Comparison of ENCODE assay signal across 1 cellular context in genomic region chr10:114766470-114766869, GRCh38.
TF ChIP-seq lines count a peak whose summit lies in the region.

No MANE protein-coding gene starts in this region.

TF ChIP-seq in WTC11, 78 proteins besides CTCF, POLR2A, EP300 and RAD21 (continued from another document):
- no peak for TF ChIP-seq USF2 (CRISPR knock-in tag; IDR thresholded peaks at IDR 0.05)
- TF ChIP-seq ZNF416 (CRISPR knock-in tag; IDR thresholded peaks at IDR 0.05), result no peak
- TF ChIP-seq ESRRA (CRISPR knock-in tag; IDR thresholded peaks at IDR 0.05; ENCODE audit: borderline replicate concordance), result no peak
- no peak for TF ChIP-seq FOXK1 (CRISPR knock-in tag; IDR thresholded peaks at IDR 0.05)
- no peak for TF ChIP-seq PRDM15 (CRISPR knock-in tag; IDR thresholded peaks at IDR 0.05)
- TF ChIP-seq KAT7 (CRISPR knock-in tag; IDR thresholded peaks at IDR 0.05; ENCODE audit: borderline replicate concordance), result no peak
- no peak for TF ChIP-seq SP1 (CRISPR knock-in tag; conservative IDR thresholded peaks at IDR 0.05)
- no peak for TF ChIP-seq SOX15 (CRISPR knock-in tag; IDR thresholded peaks at IDR 0.05)
- TF ChIP-seq SMAD3 (CRISPR knock-in tag; IDR thresholded peaks at IDR 0.05; ENCODE audit: borderline replicate concordance), result no peak
- no peak for TF ChIP-seq ATF6 (CRISPR knock-in tag; IDR thresholded peaks at IDR 0.05)
- TF ChIP-seq CBFB (CRISPR knock-in tag; IDR thresholded peaks at IDR 0.05; ENCODE audit: low read depth), result no peak
- no peak for TF ChIP-seq TEAD1 (CRISPR knock-in tag; IDR thresholded peaks at IDR 0.05)
- TF ChIP-seq ZNF281 (CRISPR knock-in tag; IDR thresholded peaks at IDR 0.05), result no peak
